Comparison of ENCODE assay signal across 9 cellular contexts in genomic region chr14:47278233-47278842, GRCh38.
DNase-seq lines count a peak whose midpoint lies in the region; ATAC-seq and TF ChIP-seq lines count a peak whose summit lies in the region.
"Had no signal": no experiment of that assay in that cellular context is flagged by ENCODE, and none has a peak within 500 bp of the region (broad histone marks: within the 10 kb centered on the region; RNA-seq: fewer than 3 reads in every experiment).

No MANE protein-coding gene starts in this region.

- DNase-seq in Ammon's horn (ENCODE audit: low spot score) (peak; percentile 55), GM13976 (ENCODE audit: low spot score) (peak; percentile 44), NCI-H2227 (lab: John Stamatoyannopoulos, UW; ENCODE audit: unreplicated experiment) (peak; percentile 20), iPS-NIHi11 (ENCODE audit: low spot score) (peak; percentile 70)
- peak; percentile 46 to 50 for DNase-seq in activated T-cell treated with anti-CD3 and anti-CD28 coated beads, Interleukin-2, amount 50 U/mL, for 48 hours
- peak; percentile 7 to 27 (median 20) for DNase-seq in stimulated activated CD4-positive, alpha-beta T cell treated with anti-CD3 and anti-CD28 coated beads, TNF-alpha, amount 100 ng/mL, for 48 hours (ENCODE audit: low read depth in 3 of 3)

- peak; percentile 69 for TF ChIP-seq CTCF in GM13976 (IDR thresholded peaks at IDR 0.05; ENCODE audit: borderline replicate concordance, control extremely low read depth, extremely low read depth, insufficient read depth, missing control alignments)

- ATAC-seq in HG02981 (IDR thresholded peaks at IDR 0.05; ENCODE audit: unreplicated experiment) (peak; percentile 92), GM19035 (IDR thresholded peaks at IDR 0.05; ENCODE audit: unreplicated experiment) (no peak)
- ATAC-seq: naive thymus-derived CD8-positive, alpha-beta T cell had no signal

- in situ Hi-C loops in GM13976 (cut with MboI; ENCODE audit: low sequenced_read_pairs, unreplicated experiment): no loop called here

Comparison
In these comparisons a context has a peak if more than half of its experiments do, and no peak if none do; other contexts are left out.
1. DNase-seq: peak in every context shown above with its lines; median percentile 70 in iPS-NIHi11; 55 in Ammon's horn; 48 in activated T-cell treated with anti-CD3 and anti-CD28 coated beads, Interleukin-2, amount 50 U/mL, for 48 hours; 44 in GM13976; 20 in NCI-H2227; 20 in stimulated activated CD4-positive, alpha-beta T cell treated with anti-CD3 and anti-CD28 coated beads, TNF-alpha, amount 100 ng/mL, for 48 hours.